ENCODE assay signal across 10 cellular contexts in genomic region chr2:205984381-205984780, GRCh38.
DNase-seq lines count a peak whose midpoint lies in the region; ATAC-seq lines count a peak whose summit lies in the region.
"Had no signal": no experiment of that assay in that cellular context is flagged by ENCODE, and none has a peak within 500 bp of the region (broad histone marks: within the 10 kb centered on the region; RNA-seq: fewer than 3 reads in every experiment).

No MANE protein-coding gene starts in this region.

- POLR2A ChIA-PET in T-cell (lab: Charles Lee), result no interaction called here

- H3K4me3 Mint-ChIP-seq in T-cell, result no peak overlapping the region
- H3K4me3 Mint-ChIP-seq: activated naive CD4-positive, alpha-beta T cell treated with anti-CD3 and anti-CD28 coated beads, Interleukin-2, amount 50 U/mL, for 24 hours had no signal

- no peaks in the 10 kb centered on the region for H3K36me3 Mint-ChIP-seq in T-cell
- H3K36me3 Mint-ChIP-seq: activated naive CD4-positive, alpha-beta T cell treated with anti-CD3 and anti-CD28 coated beads, Interleukin-2, amount 50 U/mL, for 24 hours had no signal

- no peaks in the 10 kb centered on the region for H3K27me3 Mint-ChIP-seq in T-cell
- H3K27me3 Mint-ChIP-seq: activated naive CD4-positive, alpha-beta T cell treated with anti-CD3 and anti-CD28 coated beads, Interleukin-2, amount 50 U/mL, for 24 hours had no signal

- H3K27ac Mint-ChIP-seq in T-cell, result no peak overlapping the region
- H3K27ac Mint-ChIP-seq: activated naive CD4-positive, alpha-beta T cell treated with anti-CD3 and anti-CD28 coated beads, Interleukin-2, amount 50 U/mL, for 24 hours had no signal

- no peaks in the 10 kb centered on the region for H3K9me3 Mint-ChIP-seq in T-cell

- peak; percentile 46 for DNase-seq in fibroblast of peridontal ligament (ENCODE audit: extremely low read depth)
- DNase-seq in NCI-H82 (lab: John Stamatoyannopoulos, UW), result no peak
- DNase-seq in T-cell, result no peak
- no peak for DNase-seq in KG1 (lab: John Stamatoyannopoulos, UW)
- DNase-seq: NCI-H1417 treated with DMSO at 0.1 percent for 48 hours, retina had no signal

- peak; percentile 63 for ATAC-seq in GM18870 (IDR thresholded peaks at IDR 0.05; ENCODE audit: unreplicated experiment)
- peak; percentile 87 for ATAC-seq in GM21390 (IDR thresholded peaks at IDR 0.05; ENCODE audit: unreplicated experiment)
- peak; percentile 70 for ATAC-seq in HG03064 (IDR thresholded peaks at IDR 0.05; ENCODE audit: low read depth, unreplicated experiment)
- ATAC-seq in T-cell (replicated peaks in 1 of 4), result no peak

- CTCF ChIA-PET in T-cell (lab: Charles Lee), result interaction anchor here in 1 of 2 donors (0.6 kb wide), 1 partner anchor 100 kb away, joined by 4 read pairs; no protein-coding TSS in a partner anchor

- peaks cover 0 to 2% (median 0%) of the 10 kb centered on the region in 3 donors for H3K4me1 Mint-ChIP-seq in T-cell
- H3K4me1 Mint-ChIP-seq: activated naive CD4-positive, alpha-beta T cell treated with anti-CD3 and anti-CD28 coated beads, Interleukin-2, amount 50 U/mL, for 24 hours had no signal

Comparison
In these comparisons a context has a peak if more than half of its experiments do, and no peak if none do; other contexts are left out.
1. ATAC-seq: peak in GM18870 (single experiment), GM21390 (single experiment) and HG03064 (single experiment); none in T-cell (0 of 4).